ENCODE assay signal across 17 cellular contexts in genomic region chr2:73921581-73921980, GRCh38. TPM values are rescaled to one million over a fixed set of nuclear protein-coding genes. Genes with fewer than 3 reads are reported as not detected.
DNase-seq lines count a peak whose midpoint lies in the region; ATAC-seq, FAIRE-seq and TF ChIP-seq lines count a peak whose summit lies in the region.
"Had no signal": no experiment of that assay in that cellular context is flagged by ENCODE, and none has a peak within 500 bp of the region (broad histone marks: within the 10 kb centered on the region; RNA-seq: fewer than 3 reads in every experiment).

No MANE protein-coding gene starts in this region.

- TF ChIP-seq EP300 in K562 (IDR thresholded peaks at IDR 0.05; ENCODE audit: low read length) (no peak), sigmoid colon (IDR thresholded peaks at IDR 0.05) (no peak)

- H3F3A ChIP-seq in GM23338 (replicated peaks; ENCODE audit: low read depth) = no peaks in the 10 kb centered on the region

- no peak overlapping the region for H2BK12ac ChIP-seq in mesenchymal stem cell (ENCODE audit: low read length in 2 of 2)

- no peak overlapping the region for H3K4me3 Mint-ChIP-seq in GM23338
- H3K4me3 Mint-ChIP-seq in activated CD4-positive, alpha-beta T cell treated with anti-CD3 and anti-CD28 coated beads for 36 hours = no peak overlapping the region
- H3K4me3 Mint-ChIP-seq: CD4-positive, alpha-beta memory T cell had no signal

- no peak overlapping the region for H3K14ac ChIP-seq in mesenchymal stem cell (ENCODE audit: low read length in 2 of 2)

- H3K4me3 ChIP-seq in GM23338 (no peak overlapping the region), K562 (no peak overlapping the region), mesenchymal stem cell (ENCODE audit: insufficient read depth in 1 of 2, low read depth in 1 of 2, low read length in 2 of 2) (no peak overlapping the region), sigmoid colon (no peak overlapping the region), MG63 (no peak overlapping the region)
- H3K4me3 ChIP-seq: BLaER1 treated with 17β-estradiol and CSF1 and Interleukin-3, amounts not matched to agents 10 nM and 100 nM; GM12878 had no signal

- peak overlapping the region; percentile 13 for H4K8ac ChIP-seq in mesenchymal stem cell (ENCODE audit: low read length)

- H3K27ac ChIP-seq in GM23338 (ENCODE audit: low read depth) (no peak overlapping the region), K562 (ENCODE audit: extremely low read depth, low read depth, low read length) (no peak overlapping the region), mesenchymal stem cell (ENCODE audit: low read length, poor library complexity, severe bottlenecking) (no peak overlapping the region), sigmoid colon (peak overlapping the region; percentile 55 to 99 (median 83))
- H3K27ac ChIP-seq: BLaER1 treated with 17β-estradiol and CSF1 and Interleukin-3, amounts not matched to agents 10 nM and 100 nM had no signal

- H2AFZ ChIP-seq in GM23338 (peak overlapping the region; percentile 96), K562 (ENCODE audit: low read depth, low read length) (peak overlapping the region; percentile 93), mesenchymal stem cell (ENCODE audit: low read depth, low read length) (no peak overlapping the region)

- no peak overlapping the region for H3K23ac ChIP-seq in mesenchymal stem cell (ENCODE audit: low read length in 2 of 2)

- H2BK15ac ChIP-seq in mesenchymal stem cell (ENCODE audit: low read depth, poor library complexity, severe bottlenecking) = no peak overlapping the region

- no peak for TF ChIP-seq POLR2A in K562 (conservative IDR thresholded peaks at IDR 0.05)
- no peak for TF ChIP-seq POLR2A in sigmoid colon (IDR thresholded peaks at IDR 0.05)

- no peaks in the 10 kb centered on the region for H3K9me1 ChIP-seq in K562 (ENCODE audit: control insufficient read depth, insufficient read depth, low read length)

- WGBS in K562 (ENCODE audit: insufficient coverage, low coverage, missing lambda C conversion rate) = 64% methylated on average over 9 of the region's 9 CpGs
- 82% methylated on average over 5 of the region's 9 CpGs for WGBS in mesenchymal stem cell
- 94 to 95% methylated on average over 9 of the region's 9 CpGs for WGBS in sigmoid colon, 2 donors

- no peaks in the 10 kb centered on the region for H3K27me3 Mint-ChIP-seq in GM23338 (ENCODE audit: insufficient read depth, low read depth, poor library complexity)
- H3K27me3 Mint-ChIP-seq in activated CD4-positive, alpha-beta T cell treated with anti-CD3 and anti-CD28 coated beads for 36 hours = no peaks in the 10 kb centered on the region
- H3K27me3 Mint-ChIP-seq: CD4-positive, alpha-beta memory T cell had no signal

- no peaks in the 10 kb centered on the region for H3K9me3 Mint-ChIP-seq in GM23338
- no peaks in the 10 kb centered on the region for H3K9me3 Mint-ChIP-seq in activated CD4-positive, alpha-beta T cell treated with anti-CD3 and anti-CD28 coated beads for 36 hours (ENCODE audit: low read depth)
- H3K9me3 Mint-ChIP-seq: CD4-positive, alpha-beta memory T cell had no signal

- no peak overlapping the region for H3K27ac Mint-ChIP-seq in GM23338
- no peak overlapping the region for H3K27ac Mint-ChIP-seq in activated CD4-positive, alpha-beta T cell treated with anti-CD3 and anti-CD28 coated beads for 36 hours

- H3K79me1 ChIP-seq in mesenchymal stem cell (replicated peaks; ENCODE audit: low read length, poor library complexity, severe bottlenecking) = no peaks in the 10 kb centered on the region

- H3K9me3 ChIP-seq in K562 (replicated peaks; ENCODE audit: control insufficient read depth, insufficient read depth, low read depth, low read length) (no peaks in the 10 kb centered on the region), mesenchymal stem cell (ENCODE audit: control insufficient read depth, low read length) (no peaks in the 10 kb centered on the region), sigmoid colon (no peaks in the 10 kb centered on the region), MG63 (no peaks in the 10 kb centered on the region; the same call in 1 of the 2 replicates)
- H3K9me3 ChIP-seq: Caco-2 had no signal

- TF ChIP-seq RAD21 in K562 (CRISPR knock-in tag; conservative IDR thresholded peaks at IDR 0.05 in 1 of 2, IDR thresholded peaks at IDR 0.05 in 1 of 2) = no peak

- intact Hi-C loops in K562 (cut with micrococcal nuclease) = loop anchor here (1.0 to 10.0 kb wide), 2 partner anchors 66 to 223 kb away; partner anchors contain the start of gene BOLA3
- intact Hi-C loops in sigmoid colon (cut with DNase I) = loop anchor here (10.0 kb wide), 1 partner anchor 553 kb away; the partner anchor contains the start of gene MRPL53
- intact Hi-C loops in activated CD4-positive, alpha-beta T cell treated with anti-CD3 and anti-CD28 coated beads for 36 hours (cut with DNase I, micrococcal nuclease) = loop anchor here in 1 of 2 experiments (10.0 kb wide), 1 partner anchor 687 kb away; the partner anchor contains the start of genes CCT7 and PRADC1

- DNase-seq in GM23338 (ENCODE audit: low spot score) (no peak), K562 (ENCODE audit: extremely low read depth in 1 of 4, low spot score in 3 of 4) (no peak), mesenchymal stem cell (no peak), sigmoid colon (no peak), MG63 (no peak), AG08395 (ENCODE audit: low spot score) (no peak)
- DNase-seq in activated CD4-positive, alpha-beta T cell treated with anti-CD3 and anti-CD28 coated beads for 36 hours = no peak
- no peak for DNase-seq in stimulated activated CD4-positive, alpha-beta T cell treated with anti-CD3 and anti-CD28 coated beads, Interleukin-4, amount 100 ng/mL, for 4 hours
- DNase-seq: DMS79 treated with DMSO at 0.1 percent for 48 hours; NCI-H1092; NCI-H187 treated with DMSO at 0.1 percent for 48 hours; NK-92 treated with Interleukin-12 subunit alpha and Interleukin-12 subunit beta, amount 100 ng/mL, for 24 hours had no signal

- H3K18ac ChIP-seq in mesenchymal stem cell (ENCODE audit: low read depth in 1 of 2, low read length in 2 of 2) = no peak overlapping the region

- CTCF ChIA-PET in K562 (lab: Yijun Ruan, JAX; ENCODE audit: low intra/inter-chr PET ratio) = no interaction called here
- CTCF ChIA-PET in activated CD4-positive, alpha-beta T cell treated with anti-CD3 and anti-CD28 coated beads for 36 hours (lab: Charles Lee) = interaction anchor here (0.7 to 1.7 kb wide), 3 partner anchors 56 to 97 kb away, joined by 3 to 6 read pairs (median 4); no protein-coding TSS in a partner anchor

- H4K20me1 ChIP-seq in GM23338 (replicated peaks; ENCODE audit: insufficient read depth) (no peaks in the 10 kb centered on the region), K562 (replicated peaks; ENCODE audit: control insufficient read depth, insufficient read depth, low read length) (no peaks in the 10 kb centered on the region)
- H4K20me1 ChIP-seq: BLaER1 treated with 17β-estradiol and CSF1 and Interleukin-3, amounts not matched to agents 10 nM and 100 nM had no signal

- H2BK120ac ChIP-seq in mesenchymal stem cell (ENCODE audit: low read depth, low read length) = no peak overlapping the region

- peaks cover 11% of the 10 kb centered on the region for H3K4me1 ChIP-seq in GM23338 (ENCODE audit: insufficient read depth)
- H3K4me1 ChIP-seq in K562 (replicated peaks in 1 of 2; ENCODE audit: control insufficient read depth in 2 of 2, insufficient read depth in 2 of 2, low read length in 2 of 2) = peaks cover 12 to 21% of the 10 kb centered on the region in 2 experiments
- no peaks in the 10 kb centered on the region for H3K4me1 ChIP-seq in mesenchymal stem cell (ENCODE audit: control insufficient read depth, insufficient read depth, low read depth, low read length)
- peaks cover 0 to 6% (median 2%) of the 10 kb centered on the region in 4 donors for H3K4me1 ChIP-seq in sigmoid colon
- H3K4me1 ChIP-seq: Caco-2 had no signal

- no peak for ATAC-seq in GM23338
- ATAC-seq in K562 = peak; percentile 17
- ATAC-seq in activated CD4-positive, alpha-beta T cell treated with anti-CD3 and anti-CD28 coated beads for 36 hours = no peak

- no peak overlapping the region for H4K91ac ChIP-seq in mesenchymal stem cell (ENCODE audit: low read length)

- BruUV-seq in K562 (replicated peaks; lab: Mats Ljungman, UMichigan) = no TSS peak

- H3K9me2 ChIP-seq in GM23338 (ENCODE audit: insufficient read depth) = no peaks in the 10 kb centered on the region

- H3K36me3 Mint-ChIP-seq in GM23338 (ENCODE audit: low read depth) = no peaks in the 10 kb centered on the region
- no peaks in the 10 kb centered on the region for H3K36me3 Mint-ChIP-seq in activated CD4-positive, alpha-beta T cell treated with anti-CD3 and anti-CD28 coated beads for 36 hours (ENCODE audit: low read depth)

- in situ Hi-C loops in K562 (cut with MboI) = no loop called here

- H2AK5ac ChIP-seq in mesenchymal stem cell (ENCODE audit: low read length, severe bottlenecking) = no peak overlapping the region

- TF ChIP-seq CTCF in GM23338 (conservative IDR thresholded peaks at IDR 0.05; ENCODE audit: low read depth in 2 of 2) (no peak), K562 (IDR thresholded peaks at IDR 0.05 in 2 of 3, conservative IDR thresholded peaks at IDR 0.05 in 1 of 3; ENCODE audit: insufficient read depth in 2 of 3, low read depth in 1 of 3, low read length in 3 of 3) (no peak), sigmoid colon (IDR thresholded peaks at IDR 0.05) (no peak)

- FAIRE-seq in K562 (lab: Jason Lieb, UNC) = no peak
- FAIRE-seq: GM12878 had no signal

- POLR2A ChIA-PET in K562 (lab: Yijun Ruan, JAX) = interaction anchor here (0.7 to 1.4 kb wide), 5 partner anchors 8 to 313 kb away, joined by 3 to 8 read pairs (median 4); partner anchors contain the start of gene BOLA3
- POLR2A ChIA-PET in activated CD4-positive, alpha-beta T cell treated with anti-CD3 and anti-CD28 coated beads for 36 hours (lab: Charles Lee) = interaction anchor here (0.5 to 0.7 kb wide), 2 partner anchors 93 to 158 kb away, joined by 3 to 4 read pairs; no protein-coding TSS in a partner anchor

- H3K36me3 ChIP-seq in GM23338 (ENCODE audit: insufficient read depth) = no peaks in the 10 kb centered on the region
- H3K36me3 ChIP-seq in K562 (ENCODE audit: control insufficient read depth, insufficient read depth, low read length) = no peaks in the 10 kb centered on the region
- H3K36me3 ChIP-seq in mesenchymal stem cell (ENCODE audit: control insufficient read depth in 1 of 2, insufficient read depth in 2 of 2, low read depth in 1 of 2, low read length in 2 of 2) = peaks cover 0 to 17% of the 10 kb centered on the region in 2 experiments
- H3K36me3 ChIP-seq in sigmoid colon = peaks cover 11 to 33% (median 26%) of the 10 kb centered on the region in 4 donors
- H3K36me3 ChIP-seq in MG63 = no peaks in the 10 kb centered on the region
- H3K36me3 ChIP-seq: BLaER1 treated with 17β-estradiol and CSF1 and Interleukin-3, amounts not matched to agents 10 nM and 100 nM had no signal

- H3K4me2 ChIP-seq in GM23338 = peak overlapping the region; percentile 53; the same call in 1 of the 2 replicates
- H3K4me2 ChIP-seq in K562 (ENCODE audit: insufficient read depth, low read length) = peak overlapping the region; percentile 36; the same call in 1 of the 2 replicates
- H3K4me2 ChIP-seq in mesenchymal stem cell (ENCODE audit: low read length, poor library complexity, severe bottlenecking) = no peak overlapping the region

- no peak overlapping the region for H2BK5ac ChIP-seq in mesenchymal stem cell (ENCODE audit: low read depth, low read length, poor library complexity, severe bottlenecking)

- peaks cover 12% of the 10 kb centered on the region for H3K4me1 Mint-ChIP-seq in GM23338
- H3K4me1 Mint-ChIP-seq in activated CD4-positive, alpha-beta T cell treated with anti-CD3 and anti-CD28 coated beads for 36 hours = peaks cover 14% of the 10 kb centered on the region

- no peak overlapping the region for H3K4ac ChIP-seq in mesenchymal stem cell (ENCODE audit: low read depth in 1 of 2, low read length in 2 of 2)

- H3K79me2 ChIP-seq in GM23338 (replicated peaks; ENCODE audit: insufficient read depth) = no peaks in the 10 kb centered on the region
- no peaks in the 10 kb centered on the region for H3K79me2 ChIP-seq in K562 (ENCODE audit: control insufficient read depth, insufficient read depth, low read length)

- H3K27me3 ChIP-seq in GM23338 (ENCODE audit: insufficient read depth) (no peaks in the 10 kb centered on the region), K562 (ENCODE audit: control insufficient read depth in 2 of 2, insufficient read depth in 2 of 2, low read length in 2 of 2) (no peaks in the 10 kb centered on the region), mesenchymal stem cell (ENCODE audit: control insufficient read depth in 1 of 2, insufficient read depth in 1 of 2, low read length in 2 of 2) (peaks cover 0 to 65% of the 10 kb centered on the region in 2 experiments), sigmoid colon (no peaks in the 10 kb centered on the region), MG63 (no peaks in the 10 kb centered on the region)
- H3K27me3 ChIP-seq: BLaER1 treated with 17β-estradiol and CSF1 and Interleukin-3, amounts not matched to agents 10 nM and 100 nM had no signal

- H3K9ac ChIP-seq in K562 (ENCODE audit: insufficient read depth in 1 of 2, low read depth in 2 of 2, low read length in 2 of 2) (peak overlapping the region in 1 of 2 experiments; percentile 66; a peak in 2 of 4 replicates), mesenchymal stem cell (ENCODE audit: low read length) (no peak overlapping the region)
- H3K9ac ChIP-seq: BLaER1 treated with 17β-estradiol and CSF1 and Interleukin-3, amounts not matched to agents 10 nM and 100 nM had no signal

RNA-seq across cellular contexts. Expression of gene DGUOK, which starts 5.1 kb away (rescaled TPM):
- 57.2 and 68.4 TPM in 2 replicates for total RNA-seq in GM23338 (2014; rRNA removed; shearing (Covaris generic))
- 287 and 292 TPM in 2 replicates for polyA plus RNA-seq in GM23338 (2016; fragmentation: Nextera tagmentation; extraction: Ambion mirVana)
- 33.8 and 38.3 TPM in 2 replicates for total RNA-seq in K562 (2011; cell fraction: chromatin; rRNA removed; ENCODE audit: low replicate concordance)
- 33.5 and 37.1 TPM in 2 replicates for total RNA-seq in K562 (2011; cell fraction: nucleolus; rRNA removed)
- total RNA-seq in K562 (2011; cell fraction: nucleoplasm; rRNA removed) = 36.7 and 58.4 TPM in 2 replicates
- total RNA-seq in K562 (2014; rRNA removed) = 67.0 and 68.4 TPM in 2 replicates
- total RNA-seq in K562 (2014; rRNA removed; fragmentation: Illumina TruSeq; extraction: Trizol) = 79.0 and 87.6 TPM in 2 replicates
- 83.4 and 91.1 TPM in 2 replicates for total RNA-seq in K562 (2015; rRNA removed; fragmentation: Illumina TruSeq; extraction: Trizol)
- total RNA-seq in K562 (2021) = 91.7 and 92.5 TPM in 2 replicates
- polyA plus RNA-seq in K562 (2011; rRNA removed) = 129 and 170 TPM in 2 replicates
- 125 and 156 TPM in 2 replicates for polyA plus RNA-seq in K562 (2011; cell fraction: cytosol; rRNA removed)
- 64.6 and 74.4 TPM in 2 replicates for polyA plus RNA-seq in K562 (2011; cell fraction: nucleus; rRNA removed)
- 79.1 and 122 TPM in 2 replicates for polyA plus RNA-seq in K562 (2012)
- 139 and 147 TPM in 2 replicates for polyA plus RNA-seq in K562 (2014; fragmentation: Illumina TruSeq; extraction: Trizol)
- polyA plus RNA-seq in K562 (2014; fragmentation: Nextera tagmentation; extraction: Ambion mirVana) = 100 to 1,000 TPM; 258 to 288 TPM
- 126 and 140 TPM in 2 replicates for polyA plus RNA-seq in K562 (2014; rRNA removed)
- 33.3 and 40.1 TPM in 2 replicates for polyA minus RNA-seq in K562 (2011; rRNA and poly(A)+ RNA removed)
- 25.8 and 39.5 TPM in 2 replicates for polyA minus RNA-seq in K562 (2011; cell fraction: cytosol; rRNA and poly(A)+ RNA removed)
- polyA minus RNA-seq in K562 (2011; cell fraction: nucleus; rRNA and poly(A)+ RNA removed) = 28.5 and 30.0 TPM in 2 replicates
- polyA plus RNA-seq in mesenchymal stem cell (2013, experiment 1 of 2) = 115 TPM
- polyA plus RNA-seq in mesenchymal stem cell (2013, experiment 2 of 2) = 112 TPM
- total RNA-seq in sigmoid colon = 10 to 100 TPM; 31.6 to 48.1 (median 39.3) TPM
- 100 to 1,000 TPM in 1 of 3 donors, 10 to 100 TPM in 2; 89.3 to 132 (median 96.7) TPM for polyA plus RNA-seq in sigmoid colon
- 100 to 1,000 TPM in 1 of 2 experiments, 10 to 100 TPM in 1; 97.6 to 119 TPM for total RNA-seq in activated CD4-positive, alpha-beta T cell treated with anti-CD3 and anti-CD28 coated beads for 36 hours
- 28.4 and 51.8 TPM in 2 replicates for total RNA-seq in MG63 (2014; rRNA removed; shearing (Covaris generic); ENCODE audit: low replicate concordance)

RNA-seq across cellular contexts. Expression of gene ACTG2, which starts 28.8 kb away (rescaled TPM):
- total RNA-seq in GM23338 (2014; rRNA removed; shearing (Covaris generic)) = 8.5 and 8.8 TPM in 2 replicates
- polyA plus RNA-seq in GM23338 (2016; fragmentation: Nextera tagmentation; extraction: Ambion mirVana) (6.3 and 8.0 TPM in 2 replicates), K562 (2011; rRNA removed) (not detected in 2 replicates), K562 (2014; fragmentation: Illumina TruSeq; extraction: Trizol) (not detected in 2 replicates), K562 (2014; fragmentation: Nextera tagmentation; extraction: Ambion mirVana) (under 1 TPM in 1 of 2 experiments, not detected in 1; 0.06 TPM), K562 (2014; rRNA removed) (not detected in 2 replicates), sigmoid colon (100 to 1,000 TPM in 2 of 3 donors, 10 to 100 TPM in 1; 16.9 to 441 (median 104) TPM)
- not detected in 2 replicates for total RNA-seq in K562 (2011; cell fraction: chromatin; rRNA removed; ENCODE audit: low replicate concordance)
- total RNA-seq in K562 (2011; cell fraction: nucleolus; rRNA removed) = not detected in 2 replicates
- total RNA-seq in K562 (2011; cell fraction: nucleoplasm; rRNA removed) = not detected in 2 replicates
- total RNA-seq in K562 (2014; rRNA removed) (not detected in 2 replicates), K562 (2014; rRNA removed; fragmentation: Illumina TruSeq; extraction: Trizol) (not detected in 2 replicates), K562 (2015; rRNA removed; fragmentation: Illumina TruSeq; extraction: Trizol) (not detected in 2 replicates), K562 (2021) (0.60 and 0.67 TPM in 2 replicates), sigmoid colon (over 10,000 TPM in 1 of 4 donors, 1,000 to 10,000 TPM in 3; 3,612 to 10,290 (median 5,643) TPM)
- not detected in 2 replicates for polyA plus RNA-seq in K562 (2011; cell fraction: cytosol; rRNA removed)
- not detected in 2 replicates for polyA plus RNA-seq in K562 (2011; cell fraction: nucleus; rRNA removed)
- polyA plus RNA-seq in K562 (2012) = 0.22 and 0.39 TPM in 2 replicates
- not detected in 2 replicates for polyA minus RNA-seq in K562 (2011; rRNA and poly(A)+ RNA removed)
- polyA minus RNA-seq in K562 (2011; cell fraction: cytosol; rRNA and poly(A)+ RNA removed) = not detected in 2 replicates
- not detected in 2 replicates for polyA minus RNA-seq in K562 (2011; cell fraction: nucleus; rRNA and poly(A)+ RNA removed)
- polyA plus RNA-seq in mesenchymal stem cell (2013, experiment 1 of 2) = 101 TPM
- 99.5 TPM for polyA plus RNA-seq in mesenchymal stem cell (2013, experiment 2 of 2)
- under 1 TPM in 1 of 2 experiments, not detected in 1; 0.14 TPM for total RNA-seq in activated CD4-positive, alpha-beta T cell treated with anti-CD3 and anti-CD28 coated beads for 36 hours
- total RNA-seq in MG63 (2014; rRNA removed; shearing (Covaris generic); ENCODE audit: low replicate concordance) = not detected in 2 replicates
- total RNA-seq: CD4-positive, alpha-beta memory T cell; NCI-H460 had no signal
- polyA plus RNA-seq: CD4-positive, alpha-beta memory T cell had no signal

Comparison
In these comparisons a context has a peak if more than half of its experiments do, and no peak if none do; other contexts are left out.
1. H3K27ac ChIP-seq: peak in sigmoid colon (4 of 4); none in GM23338 (single experiment), K562 (single experiment) and mesenchymal stem cell (single experiment).
2. RNA of gene ACTG2, which starts 28.8 kb away (total RNA-seq): 3,612 to 10,290 TPM in sigmoid colon; 8.5 to 8.8 TPM in GM23338, 0.14 TPM in activated CD4-positive, alpha-beta T cell treated with anti-CD3 and anti-CD28 coated beads for 36 hours, 0.60 to 0.67 TPM in K562 and not detected in MG63; every median in the first group is over 100 times any median in the second.